Comparison of ENCODE assay signal across 1 cellular context in the genomic region with DNA sequence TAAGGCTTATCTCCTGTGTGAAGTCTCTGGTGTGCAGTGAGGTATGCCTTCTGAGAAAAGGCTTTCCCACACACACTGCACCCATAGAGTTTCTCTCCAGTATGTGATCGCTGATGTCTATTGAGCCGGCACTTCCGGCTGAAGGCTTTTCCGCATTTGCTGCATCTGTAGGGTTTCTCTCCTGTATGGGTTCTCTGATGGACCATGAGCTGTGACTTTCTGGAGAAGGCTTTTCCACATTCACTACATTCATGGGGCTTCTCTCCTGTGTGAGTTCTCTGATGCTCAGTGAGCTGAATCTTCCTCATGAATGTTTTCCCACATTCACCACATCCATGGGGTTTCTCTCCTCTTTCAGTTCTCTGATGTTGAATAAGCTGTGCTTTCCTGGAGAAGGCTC.
A peak's percentile ranks its signal among the peaks of the same experiment; 100 is the strongest.
TF ChIP-seq lines count a peak whose summit lies in the region.

No MANE protein-coding gene starts in this region.

TF ChIP-seq in HCT116, 20 proteins besides CTCF, POLR2A, EP300 and RAD21:
- peak; percentile 76 for TF ChIP-seq ZNF274 (IDR thresholded peaks at IDR 0.05; ENCODE audit: low read depth, low read length)
- no peak for TF ChIP-seq ZFX (IDR thresholded peaks at IDR 0.05)
- TF ChIP-seq CBX3 (IDR thresholded peaks at IDR 0.05; ENCODE audit: low read depth), result no peak
- TF ChIP-seq, protein P1, sequence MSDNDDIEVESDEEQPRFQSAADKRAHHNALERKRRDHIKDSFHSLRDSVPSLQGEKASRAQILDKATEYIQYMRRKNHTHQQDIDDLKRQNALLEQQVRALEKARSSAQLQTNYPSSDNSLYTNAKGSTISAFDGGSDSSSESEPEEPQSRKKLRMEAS (IDR thresholded peaks at IDR 0.05), result no peak
